8 cellular contexts compared by ENCODE assay signal in the genomic region with DNA sequence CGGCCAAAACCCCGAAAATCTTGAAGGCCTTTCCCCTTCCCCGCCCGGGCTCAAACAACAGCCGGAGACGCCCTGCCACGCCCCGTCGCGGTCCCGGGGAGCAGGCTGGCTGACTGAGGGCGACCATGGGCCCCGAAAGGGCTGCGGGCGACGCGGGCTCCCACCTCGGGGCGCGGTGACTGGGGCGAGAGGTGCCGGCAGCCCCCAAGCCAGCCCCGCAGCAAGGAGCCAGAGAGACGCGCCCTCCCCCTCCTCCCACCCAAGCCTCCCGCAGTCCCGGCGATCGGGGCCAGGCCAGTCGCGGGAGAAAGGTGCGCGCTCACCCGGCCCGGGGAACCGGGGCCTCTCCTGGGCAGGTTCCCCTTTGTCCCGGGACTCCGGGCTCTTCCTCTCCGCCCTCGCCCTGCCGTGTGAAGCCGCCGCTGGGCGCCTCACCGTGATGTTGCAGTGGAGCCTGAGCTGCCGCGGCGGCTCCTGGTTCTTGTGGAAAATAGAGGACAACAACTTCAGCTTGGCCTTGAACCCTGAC. TPM values are rescaled to one million over a fixed set of nuclear protein-coding genes. Genes with fewer than 3 reads are reported as not detected.
DNase-seq lines count a peak whose midpoint lies in the region; ATAC-seq, FAIRE-seq and TF ChIP-seq lines count a peak whose summit lies in the region.

No MANE protein-coding gene starts in this region.

- no peak overlapping the region for H2AK5ac ChIP-seq in H1 (ENCODE audit: low read depth, low read length)

- no peak for TF ChIP-seq EP300 in H1 (IDR thresholded peaks at IDR 0.05; ENCODE audit: borderline replicate concordance in 1 of 2, low read depth in 2 of 2, low read length in 2 of 2)

- no peak overlapping the region for H2BK120ac ChIP-seq in H1 (replicated peaks; ENCODE audit: low read depth, low read length)

- peaks cover 0 to 3% (median 0%) of the 10 kb centered on the region in 4 experiments; a peak in 1 of 7 replicates for H3K27me3 ChIP-seq in H1 (replicated peaks in 1 of 4; ENCODE audit: control insufficient read depth in 3 of 4, extremely low read depth in 1 of 4, insufficient read depth in 3 of 4, low read length in 3 of 4)

- peak overlapping the region; percentile 33 for H4K5ac ChIP-seq in H1 (ENCODE audit: insufficient read length, low read depth, low read length)

- H3K27ac Mint-ChIP-seq in activated CD8-positive, alpha-beta T cell treated with anti-CD3 and anti-CD28 coated beads for 36 hours = peak overlapping the region; percentile 82

- H3K14ac ChIP-seq in H1 (ENCODE audit: insufficient read length) = no peak overlapping the region

- no peaks in the 10 kb centered on the region; the same call in 1 of the 2 replicates for H3K23me2 ChIP-seq in H1 (ENCODE audit: low read depth, low read length)

- FAIRE-seq in H1 (lab: Jason Lieb, UNC) = no peak

- peak overlapping the region; percentile 20; the same call in 1 of the 2 replicates for H2AFZ ChIP-seq in H1 (ENCODE audit: low read length)

- peak; percentile 46 for DNase-seq in GM10248 (ENCODE audit: extremely low spot score)
- peak; percentile 66 for DNase-seq in activated CD8-positive, alpha-beta T cell treated with anti-CD3 and anti-CD28 coated beads for 36 hours
- DNase-seq in H1 (ENCODE audit: low read depth in 1 of 2, low spot score in 2 of 2) = no peak
- DNase-seq in stimulated activated CD8-positive, alpha-beta memory T cell treated with anti-CD3 and anti-CD28 coated beads, Interleukin-4, amount 100 ng/mL, for 48 hours = peak; percentile 66
- DNase-seq in cerebellar nuclear complex (lab: John Stamatoyannopoulos, UW) = no peak

- POLR2A ChIA-PET in GM10248 (lab: Yijun Ruan, JAX) (no interaction called here), H1 (lab: Charles Lee; ENCODE audit: partially characterized antibody) (interaction anchor here (0.9 to 1.5 kb wide), 7 partner anchors 11 to 146 kb away, joined by 3 to 4 read pairs (median 3); no protein-coding TSS in a partner anchor)
- POLR2A ChIA-PET in activated CD8-positive, alpha-beta T cell treated with anti-CD3 and anti-CD28 coated beads for 36 hours (lab: Charles Lee) = no interaction called here

- no peaks in the 10 kb centered on the region for H3K9me3 Mint-ChIP-seq in activated CD8-positive, alpha-beta T cell treated with anti-CD3 and anti-CD28 coated beads for 36 hours

- no peak for TF ChIP-seq CTCF in GM10248 (IDR thresholded peaks at IDR 0.05; ENCODE audit: control extremely low read depth, extremely low read depth, low read depth, missing control alignments)
- no peak for TF ChIP-seq CTCF in activated CD8-positive, alpha-beta T cell treated with anti-CD3 and anti-CD28 coated beads for 36 hours (IDR thresholded peaks at IDR 0.05)
- TF ChIP-seq CTCF in H1 (IDR thresholded peaks at IDR 0.05; ENCODE audit: control extremely low read depth in 1 of 3, insufficient read depth in 1 of 3, low read depth in 1 of 3, low read length in 3 of 3) = no peak

- no peak overlapping the region for H2BK15ac ChIP-seq in H1 (ENCODE audit: low read length)

- H3K4me3 ChIP-seq in H1 (ENCODE audit: extremely low read depth in 1 of 4, insufficient read depth in 2 of 4, low read depth in 3 of 4, low read length in 4 of 4) = peak overlapping the region; percentile 60 to 87 (median 68)
- H3K4me3 ChIP-seq in mesodermal cell (ENCODE audit: extremely low read depth, insufficient read depth, low read length, poor library complexity, severe bottlenecking) = peak overlapping the region; percentile 80

- H2BK5ac ChIP-seq in H1 (ENCODE audit: low read depth, low read length) = no peak overlapping the region; the same call in 1 of the 2 replicates

- H4K20me1 ChIP-seq in H1 (replicated peaks in 1 of 2; ENCODE audit: control insufficient read depth in 1 of 2, insufficient read depth in 2 of 2, low read length in 2 of 2) = no peaks in the 10 kb centered on the region

- intact Hi-C loops in activated CD8-positive, alpha-beta T cell treated with anti-CD3 and anti-CD28 coated beads for 36 hours (cut with micrococcal nuclease) = no loop called here

- H3K23ac ChIP-seq in H1 (ENCODE audit: insufficient read length) = no peak overlapping the region

- 3% methylated on average over 40 of the region's 48 CpGs; no CpG with 5 or more reads in 1 of the 2 experiments for WGBS in H1 (ENCODE audit: extremely low coverage in 1 of 2, insufficient coverage in 1 of 2, insufficient read length in 1 of 2, insufficient replicate concordance in 2 of 2, low coverage in 1 of 2, low lambda C conversion rate in 2 of 2, missing lambda C conversion rate in 1 of 2), 2 experiments
- WGBS in mesodermal cell (ENCODE audit: insufficient coverage in 2 of 2), 2 experiments = 0 to 1% methylated on average over 21 to 43 of the region's 48 CpGs

- H3K36me3 ChIP-seq in KOPT-K1 (ENCODE audit: insufficient read depth, low read length) (no peaks in the 10 kb centered on the region), H1 (ENCODE audit: control insufficient read depth in 2 of 4, insufficient read depth in 4 of 4, low read length in 3 of 4) (no peaks in the 10 kb centered on the region), mesodermal cell (ENCODE audit: control insufficient read depth, insufficient read depth, low read length) (peaks cover 3% of the 10 kb centered on the region)

- H2BK12ac ChIP-seq in H1 (ENCODE audit: low read depth, low read length) = no peak overlapping the region

- H4K91ac ChIP-seq in H1 (replicated peaks; ENCODE audit: insufficient read length, low read length) = peak overlapping the region; percentile 27

- H3K56ac ChIP-seq in H1 (replicated peaks; ENCODE audit: insufficient read length, low read depth, low read length) = no peak overlapping the region

- peak overlapping the region; percentile 93; the same call in 1 of the 2 replicates for H4K8ac ChIP-seq in H1 (ENCODE audit: extremely low read depth, insufficient read depth, low read length)

- peak overlapping the region; percentile 46 to 73 (median 54); a peak in 6 of 7 replicates for H3K9ac ChIP-seq in H1 (replicated peaks in 1 of 4; ENCODE audit: extremely low read depth in 1 of 4, low read depth in 3 of 4, low read length in 3 of 4)

- H3K9me3 ChIP-seq in KOPT-K1 (ENCODE audit: insufficient read depth, low read length, poor library complexity, severe bottlenecking) (no peaks in the 10 kb centered on the region), H1 (ENCODE audit: insufficient read depth in 2 of 2, low read depth in 1 of 2, low read length in 1 of 2) (no peaks in the 10 kb centered on the region), mesodermal cell (ENCODE audit: control insufficient read depth, low read length) (no peaks in the 10 kb centered on the region)

- peak overlapping the region; percentile 83 for H3K18ac ChIP-seq in H1 (ENCODE audit: extremely low read depth, low read length)

- H3K4me3 Mint-ChIP-seq in activated CD8-positive, alpha-beta T cell treated with anti-CD3 and anti-CD28 coated beads for 36 hours = peak overlapping the region; percentile 85

- H3K4ac ChIP-seq in H1 (replicated peaks; ENCODE audit: insufficient read length, low read depth, low read length) = no peak overlapping the region

- H3K79me1 ChIP-seq in H1 (ENCODE audit: low read depth, low read length) = no peaks in the 10 kb centered on the region

- no peak for TF ChIP-seq RAD21 in H1 (IDR thresholded peaks at IDR 0.05 in 1 of 2, conservative IDR thresholded peaks at IDR 0.05 in 1 of 2; ENCODE audit: low read depth in 2 of 2, low read length in 2 of 2)

- TF ChIP-seq POLR2A in H1 (IDR thresholded peaks at IDR 0.05; ENCODE audit: control extremely low read depth in 1 of 2, low read depth in 2 of 2, low read length in 2 of 2) = no peak

- H3K27me3 Mint-ChIP-seq in activated CD8-positive, alpha-beta T cell treated with anti-CD3 and anti-CD28 coated beads for 36 hours = no peaks in the 10 kb centered on the region

- peak overlapping the region; percentile 54 to 74 for H3K4me2 ChIP-seq in H1 (ENCODE audit: insufficient read depth in 1 of 2, low read depth in 2 of 2, low read length in 2 of 2)

- H3K4me1 ChIP-seq in H1 (replicated peaks in 1 of 4; ENCODE audit: control insufficient read depth in 3 of 4, insufficient read depth in 4 of 4, low read length in 3 of 4) = peaks cover 0 to 3% (median 0%) of the 10 kb centered on the region in 4 experiments; a peak in 1 of 7 replicates
- H3K4me1 ChIP-seq in mesodermal cell (ENCODE audit: control insufficient read depth, insufficient read depth, low read length, poor library complexity, severe bottlenecking) = peaks cover 3% of the 10 kb centered on the region

- no peaks in the 10 kb centered on the region for H3K36me3 Mint-ChIP-seq in activated CD8-positive, alpha-beta T cell treated with anti-CD3 and anti-CD28 coated beads for 36 hours (ENCODE audit: low read depth)

- CTCF ChIA-PET in GM10248 (lab: Yijun Ruan, JAX) (interaction anchor here (1.0 to 8.3 kb wide), 20 partner anchors 8 to 424 kb away, joined by 3 to 63 read pairs (median 4); a partner anchor contains a TSS), H1 (lab: Charles Lee; ENCODE audit: partially characterized antibody) (interaction anchor here (0.7 to 2.7 kb wide), 24 partner anchors 8 to 516 kb away, joined by 3 to 15 read pairs (median 5); a partner anchor contains a TSS)
- CTCF ChIA-PET in activated CD8-positive, alpha-beta T cell treated with anti-CD3 and anti-CD28 coated beads for 36 hours (lab: Charles Lee) = interaction anchor here (0.8 to 4.3 kb wide), 11 partner anchors 11 to 477 kb away, joined by 3 to 44 read pairs (median 4); a partner anchor contains a TSS

- H3K27ac ChIP-seq in KOPT-K1 (ENCODE audit: low read depth, low read length, poor library complexity, severe bottlenecking) (peak overlapping the region; percentile 63), H1 (ENCODE audit: low read depth, low read length) (0 out of 2 replicates have a peak overlapping the region, but pooled peaks have one; percentile 4), mesodermal cell (ENCODE audit: low read depth, low read length, severe bottlenecking) (peak overlapping the region; percentile 82)

- H3K79me2 ChIP-seq in H1 (ENCODE audit: control insufficient read depth in 1 of 2, insufficient read depth in 2 of 2, low read length in 2 of 2) = no peaks in the 10 kb centered on the region

- H3K4me1 Mint-ChIP-seq in activated CD8-positive, alpha-beta T cell treated with anti-CD3 and anti-CD28 coated beads for 36 hours (ENCODE audit: low read depth) = peaks cover 18% of the 10 kb centered on the region

- ATAC-seq in activated CD8-positive, alpha-beta T cell treated with anti-CD3 and anti-CD28 coated beads for 36 hours = peak; percentile 41
- ATAC-seq in GM18520 (IDR thresholded peaks at IDR 0.05; ENCODE audit: unreplicated experiment) = no peak

- H2BK20ac ChIP-seq in H1 (ENCODE audit: low read length) = no peak overlapping the region

RNA-seq across cellular contexts. Expression of a gene that starts 30.6 kb away (rescaled TPM):
- total RNA-seq in activated CD8-positive, alpha-beta T cell treated with anti-CD3 and anti-CD28 coated beads for 36 hours = 1 to 10 TPM; 6.6 to 7.6 TPM
- 37.3 and 52.4 TPM in 2 replicates for total RNA-seq in H1 (2021; fragmentation: NEBNext Ultra II Directional; extraction: Animal tissue kit (Norgen Biotek cat#: 25700))
- polyA plus RNA-seq in H1 (2011; rRNA removed) = 22.8 and 23.6 TPM in 2 replicates
- polyA plus RNA-seq in H1 (2011; cell fraction: cytosol; rRNA removed) = 29.9 TPM
- polyA plus RNA-seq in H1 (2011; cell fraction: nucleus; rRNA removed) = 27.6 TPM
- 32.9 to 34.2 TPM (median 33.4 TPM) in 4 replicates for polyA plus RNA-seq in H1 (2012, experiment 1 of 2)
- polyA plus RNA-seq in H1 (2012, experiment 2 of 2) = 21.4 TPM
- polyA plus RNA-seq in H1 (2013, experiment 1 of 2) = 30.3 TPM
- polyA plus RNA-seq in H1 (2013, experiment 2 of 2) = 30.0 TPM
- 41.6 and 47.8 TPM in 2 replicates for polyA minus RNA-seq in H1 (2011; rRNA and poly(A)+ RNA removed)
- polyA minus RNA-seq in H1 (2011; cell fraction: cytosol; rRNA and poly(A)+ RNA removed) = 20.1 TPM
- 32.6 TPM for polyA minus RNA-seq in H1 (2011; cell fraction: nucleus; rRNA and poly(A)+ RNA removed)
- 21.9 TPM for polyA plus RNA-seq in mesodermal cell (2013, experiment 1 of 2)
- polyA plus RNA-seq in mesodermal cell (2013, experiment 2 of 2) = 18.6 TPM

Comparison
In these comparisons a context has a peak if more than half of its experiments do, and no peak if none do; other contexts are left out.
1. DNase-seq: peak in GM10248 (single experiment), activated CD8-positive, alpha-beta T cell treated with anti-CD3 and anti-CD28 coated beads for 36 hours (single experiment) and stimulated activated CD8-positive, alpha-beta memory T cell treated with anti-CD3 and anti-CD28 coated beads, Interleukin-4, amount 100 ng/mL, for 48 hours (single experiment); none in H1 (0 of 2) and cerebellar nuclear complex (0 of 2).
2. H3K27ac ChIP-seq: peak in every context shown above with its lines; median percentile 82 in mesodermal cell; 63 in KOPT-K1; 4 in H1.